ENCODE assay signal across 22 cellular contexts in genomic region chr20:14918981-14919380, GRCh38.
A peak's percentile ranks its signal among the peaks of the same experiment; 100 is the strongest.
DNase-seq lines count a peak whose midpoint lies in the region; FAIRE-seq and TF ChIP-seq lines count a peak whose summit lies in the region.
"Had no signal": no experiment of that assay in that cellular context is flagged by ENCODE, and none has a peak within 500 bp of the region (broad histone marks: within the 10 kb centered on the region; RNA-seq: fewer than 3 reads in every experiment).

No MANE protein-coding gene starts in this region.

- H3K79me2 ChIP-seq in endothelial cell of umbilical vein (ENCODE audit: control insufficient read depth, insufficient read depth, low read length), result no peaks in the 10 kb centered on the region

- H3K36me3 Mint-ChIP-seq in MCF 10A (ENCODE audit: insufficient read depth, unreplicated experiment) (no peaks in the 10 kb centered on the region), neural crest cell (ENCODE audit: low read depth) (no peaks in the 10 kb centered on the region), chondrocyte (ENCODE audit: low read depth) (no peaks in the 10 kb centered on the region)

- H3K4me2 ChIP-seq in endothelial cell of umbilical vein (ENCODE audit: insufficient read depth, low read length), result no peak overlapping the region

- BruUV-seq in MCF 10A (replicated peaks; lab: Mats Ljungman, UMichigan) (no TSS peak), endothelial cell of umbilical vein (replicated peaks; lab: Mats Ljungman, UMichigan) (no TSS peak)

- H3K4me3 Mint-ChIP-seq in MCF 10A (ENCODE audit: unreplicated experiment), result no peak overlapping the region
- H3K4me3 Mint-ChIP-seq in neural crest cell, result no peak overlapping the region
- no peak overlapping the region for H3K4me3 Mint-ChIP-seq in chondrocyte (ENCODE audit: unreplicated experiment)
- H3K4me3 Mint-ChIP-seq: activated B cell treated with CpG ODN at 0.5 μM for 24 hours; activated CD8-positive, alpha-beta T cell treated with anti-CD3 and anti-CD28 coated beads for 36 hours; T-helper 2 cell treated with Interferon-gamma antibody and Interleukin-4, amounts not matched to agents 5 μg/mL and 100 μg/mL, for 36 hours had no signal

- H3K4me1 Mint-ChIP-seq in MCF 10A (ENCODE audit: insufficient read depth, unreplicated experiment), result peaks cover 24% of the 10 kb centered on the region
- peaks cover 25% of the 10 kb centered on the region for H3K4me1 Mint-ChIP-seq in neural crest cell
- peaks cover 6% of the 10 kb centered on the region for H3K4me1 Mint-ChIP-seq in chondrocyte (ENCODE audit: low read depth)

- H3K4me3 ChIP-seq in breast epithelium (no peak overlapping the region), endothelial cell of umbilical vein (replicated peaks in 1 of 3; ENCODE audit: insufficient read depth in 1 of 3, low read depth in 1 of 3, low read length in 3 of 3) (no peak overlapping the region)
- H3K4me3 ChIP-seq: colonic mucosa, sigmoid colon had no signal

- H3K27ac Mint-ChIP-seq in MCF 10A (ENCODE audit: low read depth, unreplicated experiment) (peak overlapping the region; percentile 24), neural crest cell (ENCODE audit: unreplicated experiment) (peak overlapping the region; percentile 30), chondrocyte (ENCODE audit: unreplicated experiment) (no peak overlapping the region)
- H3K27ac Mint-ChIP-seq: activated B cell treated with CpG ODN at 0.5 μM for 24 hours; activated CD8-positive, alpha-beta T cell treated with anti-CD3 and anti-CD28 coated beads for 36 hours; T-helper 2 cell treated with Interferon-gamma antibody and Interleukin-4, amounts not matched to agents 5 μg/mL and 100 μg/mL, for 36 hours had no signal

- TF ChIP-seq POLR2A in breast epithelium (IDR thresholded peaks at IDR 0.05), result no peak
- TF ChIP-seq POLR2A in endothelial cell of umbilical vein (IDR thresholded peaks at IDR 0.05; ENCODE audit: low read depth, low read length), result no peak

- H3K4me1 ChIP-seq in breast epithelium (no peaks in the 10 kb centered on the region), endothelial cell of umbilical vein (ENCODE audit: control insufficient read depth, extremely low read depth, insufficient read depth, low read length) (peaks cover 32% of the 10 kb centered on the region)
- H3K4me1 ChIP-seq: colonic mucosa had no signal

- no peak overlapping the region for H3K27ac ChIP-seq in breast epithelium
- H3K27ac ChIP-seq in endothelial cell of umbilical vein (ENCODE audit: insufficient read depth, low read depth, low read length), result no peak overlapping the region
- H3K27ac ChIP-seq: colonic mucosa had no signal

- no peak for DNase-seq in MCF 10A (ENCODE audit: unreplicated experiment)
- DNase-seq in breast epithelium (ENCODE audit: low spot score in 2 of 2), result no peak
- no peak for DNase-seq in endothelial cell of umbilical vein (ENCODE audit: low read depth, low spot score)
- DNase-seq in neural crest cell (ENCODE audit: low read depth, low spot score), result no peak
- DNase-seq in activated CD4-positive, CD25-positive, alpha-beta regulatory T cell (lab: John Stamatoyannopoulos, UW), result no peak
- no peak for DNase-seq in NCI-H2227 treated with DMSO at 0.1 percent for 48 hours (lab: John Stamatoyannopoulos, UW)
- no peak for DNase-seq in DMS 273 (lab: John Stamatoyannopoulos, UW; ENCODE audit: unreplicated experiment)
- no peak for DNase-seq in chondrocyte (ENCODE audit: low spot score)
- DNase-seq: activated B cell treated with CpG ODN at 0.5 μM for 24 hours; activated CD8-positive, alpha-beta T cell treated with anti-CD3 and anti-CD28 coated beads for 36 hours; activated naive CD4-positive, alpha-beta T cell treated with anti-CD3 and anti-CD28 coated beads, Interleukin-2, amount 50 U/mL, for 16 hours; activated T-cell treated with anti-CD3 and anti-CD28 coated beads, Interleukin-2, amount 50 U/mL, for 1 hour; colonic mucosa; DMS 273 treated with DMSO at 0.1 percent for 48 hours; GDM1; sigmoid colon; stimulated activated naive CD4-positive, alpha-beta T cell treated with Interleukin-2 at 50 U/mL for 16 hours; trophoblast cell had no signal

- no peaks in the 10 kb centered on the region for H3K9me1 ChIP-seq in endothelial cell of umbilical vein (replicated peaks; ENCODE audit: control insufficient read depth, extremely low read depth, insufficient read depth, low read length)

- CTCF ChIA-PET in MCF 10A (lab: Yijun Ruan, JAX), result interaction anchor here (0.5 to 1.4 kb wide), 7 partner anchors 11 to 1171 kb away, joined by 3 to 4 read pairs (median 3); no protein-coding TSS in a partner anchor
- CTCF ChIA-PET in endothelial cell of umbilical vein (lab: Charles Lee), result interaction anchor here (1.1 to 1.4 kb wide), 3 partner anchors 13 to 582 kb away, joined by 3 to 4 read pairs (median 4); partner anchors contain the start of gene FLRT3

- no peaks in the 10 kb centered on the region for H3K9me3 Mint-ChIP-seq in MCF 10A (ENCODE audit: unreplicated experiment)
- H3K9me3 Mint-ChIP-seq in neural crest cell, result no peaks in the 10 kb centered on the region
- no peaks in the 10 kb centered on the region for H3K9me3 Mint-ChIP-seq in chondrocyte (ENCODE audit: low read depth)
- H3K9me3 Mint-ChIP-seq: activated B cell treated with CpG ODN at 0.5 μM for 24 hours had no signal

- no peaks in the 10 kb centered on the region for H3K27me3 Mint-ChIP-seq in MCF 10A (ENCODE audit: insufficient read depth, unreplicated experiment)
- no peaks in the 10 kb centered on the region for H3K27me3 Mint-ChIP-seq in neural crest cell (ENCODE audit: low read depth)
- H3K27me3 Mint-ChIP-seq in chondrocyte (ENCODE audit: low read depth), result no peaks in the 10 kb centered on the region
- H3K27me3 Mint-ChIP-seq: activated CD8-positive, alpha-beta T cell treated with anti-CD3 and anti-CD28 coated beads for 36 hours had no signal

- intact Hi-C loops in MCF 10A (cut with micrococcal nuclease), result no loop called here
- intact Hi-C loops in breast epithelium (cut with DNase I; ENCODE audit: low total_unique reads), result no loop called here
- intact Hi-C loops in endothelial cell of umbilical vein (cut with micrococcal nuclease), result no loop called here

- H3K9ac ChIP-seq in endothelial cell of umbilical vein (replicated peaks; ENCODE audit: extremely low read depth, insufficient read depth, low read length), result no peak overlapping the region

- peak overlapping the region; percentile 78 for H2AFZ ChIP-seq in endothelial cell of umbilical vein (ENCODE audit: low read depth, low read length)

- no peaks in the 10 kb centered on the region for H3K27me3 ChIP-seq in breast epithelium
- H3K27me3 ChIP-seq in endothelial cell of umbilical vein (ENCODE audit: control insufficient read depth in 2 of 2, insufficient read depth in 2 of 2, low read length in 2 of 2), result no peaks in the 10 kb centered on the region
- H3K27me3 ChIP-seq: colonic mucosa, sigmoid colon had no signal

- no peaks in the 10 kb centered on the region for H4K20me1 ChIP-seq in endothelial cell of umbilical vein (replicated peaks; ENCODE audit: control insufficient read depth, extremely low read depth, insufficient read depth, low read length)

- H3K36me3 ChIP-seq in breast epithelium (no peaks in the 10 kb centered on the region), endothelial cell of umbilical vein (ENCODE audit: control insufficient read depth in 2 of 2, extremely low read depth in 1 of 2, insufficient read depth in 2 of 2, low read length in 2 of 2) (no peaks in the 10 kb centered on the region)
- H3K36me3 ChIP-seq: colonic mucosa, sigmoid colon had no signal

- dilution Hi-C loops in endothelial cell of umbilical vein (cut with MboI; ENCODE audit: extremely low pct_ligation_motif_present, low sequenced_read_pairs), result no loop called here

- H3K9me3 ChIP-seq in breast epithelium, result no peaks in the 10 kb centered on the region
- H3K9me3 ChIP-seq in endothelial cell of umbilical vein (replicated peaks; ENCODE audit: control insufficient read depth, insufficient read depth, low read length), result no peaks in the 10 kb centered on the region
- H3K9me3 ChIP-seq: colonic mucosa, sigmoid colon had no signal

- no peak for TF ChIP-seq CTCF in MCF 10A (IDR thresholded peaks at IDR 0.05; ENCODE audit: unreplicated experiment)
- TF ChIP-seq CTCF in breast epithelium (IDR thresholded peaks at IDR 0.05), result no peak
- no peak for TF ChIP-seq CTCF in endothelial cell of umbilical vein (IDR thresholded peaks at IDR 0.05; ENCODE audit: extremely low read depth in 1 of 2, insufficient read depth in 1 of 2, low read depth in 1 of 2, low read length in 2 of 2)
- no peak for TF ChIP-seq CTCF in neural crest cell (conservative IDR thresholded peaks at IDR 0.05)
- no peak for TF ChIP-seq CTCF in chondrocyte (IDR thresholded peaks at IDR 0.05)

- FAIRE-seq in endothelial cell of umbilical vein (lab: Jason Lieb, UNC), result no peak
- FAIRE-seq: A204.1, GM12891, H54 had no signal

- POLR2A ChIA-PET in MCF 10A (lab: Yijun Ruan, JAX) (interaction anchor here (0.7 to 1.8 kb wide), 8 partner anchors 9 to 725 kb away, joined by 3 to 7 read pairs (median 4); no protein-coding TSS in a partner anchor), endothelial cell of umbilical vein (lab: Charles Lee) (no interaction called here)

TF ChIP-seq in endothelial cell of umbilical vein, 7 proteins besides CTCF, POLR2A, EP300 and RAD21:
- TF ChIP-seq GATA2 (IDR thresholded peaks at IDR 0.05; ENCODE audit: insufficient read depth, insufficient read length, low read depth, low read length) (no peak), FOS (IDR thresholded peaks at IDR 0.05; ENCODE audit: borderline replicate concordance, insufficient read depth, low read length) (no peak), MAX (IDR thresholded peaks at IDR 0.05; ENCODE audit: insufficient read depth, insufficient read length) (no peak), MYC (IDR thresholded peaks at IDR 0.05; ENCODE audit: low read depth, low read length) (no peak), JUN (IDR thresholded peaks at IDR 0.05; ENCODE audit: borderline replicate concordance, insufficient read depth, insufficient read length, low read depth) (no peak), EZH2 (IDR thresholded peaks at IDR 0.05; ENCODE audit: borderline replicate concordance, low read depth, low read length, severe bottlenecking) (no peak), POLR2AphosphoS5 (IDR thresholded peaks at IDR 0.05; ENCODE audit: insufficient read depth, low read depth, low read length) (no peak)
TF ChIP-seq in endothelial cell of umbilical vein: peak in this region for 0.
